In the genomic region with DNA sequence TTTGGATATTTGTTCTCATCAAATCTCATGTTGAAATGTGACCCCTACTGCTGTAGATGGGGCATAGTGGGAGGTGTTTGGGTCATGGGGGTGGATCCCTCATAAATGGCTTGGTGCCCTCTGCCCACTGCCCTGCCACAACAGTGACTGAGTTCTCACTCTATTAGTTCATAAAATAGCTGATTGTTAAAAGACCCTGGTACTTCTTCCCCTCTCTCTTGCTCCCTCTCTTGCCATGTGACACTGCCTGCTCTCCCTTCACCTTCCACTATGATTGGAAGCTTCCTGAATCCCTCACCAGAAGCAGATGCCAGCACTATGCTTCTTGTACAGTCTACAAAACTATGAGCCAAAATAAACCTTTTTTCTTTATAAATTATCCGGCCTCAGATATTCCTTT, we compare ENCODE assay signal across 13 cellular contexts.
"Had no signal": no experiment of that assay in that cellular context is flagged by ENCODE, and none has a peak within 500 bp of the region (broad histone marks: within the 10 kb centered on the region; RNA-seq: fewer than 3 reads in every experiment).

No MANE protein-coding gene starts in this region.

- H3K27ac Mint-ChIP-seq: activated T-helper 17 cell treated with anti-CD3 and anti-CD28 coated beads, Interleukin-2, amount 50 U/mL, for 72 hours had no signal

- H3K27ac ChIP-seq: body of pancreas, coronary artery, prostate gland, thyroid gland had no signal

- H3K4me3 Mint-ChIP-seq: activated T-helper 17 cell treated with anti-CD3 and anti-CD28 coated beads, Interleukin-2, amount 50 U/mL, for 72 hours had no signal

- ATAC-seq: activated CD4-positive, CD25-positive, alpha-beta regulatory T cell treated with anti-CD3 and anti-CD28 coated beads, Interleukin-2, amount 50 U/mL, for 24 hours; activated T-helper 17 cell treated with anti-CD3 and anti-CD28 coated beads, Interleukin-2, amount 50 U/mL, for 72 hours; body of pancreas; esophagus mucosa; sciatic nerve had no signal

- DNase-seq: activated CD4-positive, alpha-beta T cell treated with anti-CD3 and anti-CD28 coated beads, Interleukin-2, amount 50 U/mL, for 1 hour; activated naive CD4-positive, alpha-beta T cell treated with Interleukin-2 at 50 U/mL for 16 hours; amniotic stem cell; body of pancreas; caudate nucleus; T-helper 9 cell; thyroid gland had no signal

- H3K9me3 ChIP-seq: body of pancreas, prostate gland, thyroid gland had no signal

- H3K4me1 ChIP-seq: prostate gland had no signal

- H3K36me3 ChIP-seq: prostate gland, thyroid gland had no signal

- H3K27me3 Mint-ChIP-seq: activated T-helper 17 cell treated with anti-CD3 and anti-CD28 coated beads, Interleukin-2, amount 50 U/mL, for 72 hours had no signal

- H3K27me3 ChIP-seq: body of pancreas, thyroid gland had no signal

- H3K4me3 ChIP-seq: body of pancreas, coronary artery, prostate gland, thyroid gland had no signal

- H3K9me3 Mint-ChIP-seq: activated T-helper 17 cell treated with anti-CD3 and anti-CD28 coated beads, Interleukin-2, amount 50 U/mL, for 72 hours had no signal
